Comparison of ENCODE assay signal across 36 cellular contexts in genomic region chr6:49300443-49300842, GRCh38.
"Had no signal": no experiment of that assay in that cellular context is flagged by ENCODE, and none has a peak within 500 bp of the region (broad histone marks: within the 10 kb centered on the region; RNA-seq: fewer than 3 reads in every experiment).

No MANE protein-coding gene starts in this region.

- H3K4me1 Mint-ChIP-seq: activated B cell treated with CpG ODN at 0.5 μM for 24 hours; activated naive CD4-positive, alpha-beta T cell treated with anti-CD3 and anti-CD28 coated beads, Interleukin-2, amount 50 U/mL, for 24 hours; activated naive CD8-positive, alpha-beta T cell treated with anti-CD3 and anti-CD28 coated beads, Interleukin-2, amount 10 ng/mL, durations not matched to agents 7 days and 5 days; brain had no signal

- H2AFZ ChIP-seq: PC-9 had no signal

- H3K27me3 Mint-ChIP-seq: activated B cell treated with CpG ODN at 0.5 μM for 24 hours; activated CD8-positive, alpha-beta T cell treated with anti-CD3 and anti-CD28 coated beads for 36 hours; activated naive CD4-positive, alpha-beta T cell treated with anti-CD3 and anti-CD28 coated beads, Interleukin-2, amount 50 U/mL, for 24 hours; activated naive CD8-positive, alpha-beta T cell treated with anti-CD3 and anti-CD28 coated beads, Interleukin-2, amount 10 ng/mL, durations not matched to agents 7 days and 5 days; activated T-cell treated with anti-CD3 and anti-CD28 coated beads, Interleukin-2, amount 50 U/mL, for 24 hours; brain had no signal

- H3K4me1 ChIP-seq: adrenal gland had no signal

- H3K9me3 Mint-ChIP-seq: activated CD8-positive, alpha-beta T cell treated with anti-CD3 and anti-CD28 coated beads for 36 hours; activated naive CD4-positive, alpha-beta T cell treated with anti-CD3 and anti-CD28 coated beads, Interleukin-2, amount 50 U/mL, for 24 hours; activated naive CD8-positive, alpha-beta T cell treated with anti-CD3 and anti-CD28 coated beads, Interleukin-2, amount 10 ng/mL, durations not matched to agents 7 days and 5 days; activated T-helper 2 cell treated with anti-CD3 and anti-CD28 coated beads, Interferon-gamma antibody, Interleukin-2, Interleukin-4, amounts not matched to agents 10 μg/mL and 5 μg/mL and 100 μg/mL, durations not matched to agents 14 hours and 24 hours and 36 hours; brain had no signal

- H3K4me3 Mint-ChIP-seq: activated B cell treated with CpG ODN at 0.5 μM for 24 hours; activated CD8-positive, alpha-beta T cell treated with anti-CD3 and anti-CD28 coated beads for 36 hours; activated naive CD4-positive, alpha-beta T cell treated with anti-CD3 and anti-CD28 coated beads, Interleukin-2, amount 50 U/mL, for 24 hours; activated naive CD8-positive, alpha-beta T cell treated with anti-CD3 and anti-CD28 coated beads, Interleukin-2, amount 10 ng/mL, durations not matched to agents 7 days and 5 days; activated T-cell treated with anti-CD3 and anti-CD28 coated beads, Interleukin-2, amount 50 U/mL, for 24 hours; brain had no signal

- H3K36me3 ChIP-seq: adrenal gland, MG63 had no signal

- H3K9me3 ChIP-seq: adrenal gland, MG63 had no signal

- H3K27ac Mint-ChIP-seq: activated B cell treated with CpG ODN at 0.5 μM for 24 hours; activated CD8-positive, alpha-beta T cell treated with anti-CD3 and anti-CD28 coated beads for 36 hours; activated naive CD4-positive, alpha-beta T cell treated with anti-CD3 and anti-CD28 coated beads, Interleukin-2, amount 50 U/mL, for 24 hours; activated naive CD8-positive, alpha-beta T cell treated with anti-CD3 and anti-CD28 coated beads, Interleukin-2, amount 10 ng/mL, durations not matched to agents 7 days and 5 days; activated T-cell treated with anti-CD3 and anti-CD28 coated beads, Interleukin-2, amount 50 U/mL, for 24 hours; activated T-helper 2 cell treated with anti-CD3 and anti-CD28 coated beads, Interferon-gamma antibody, Interleukin-2, Interleukin-4, amounts not matched to agents 10 μg/mL and 5 μg/mL and 100 μg/mL, durations not matched to agents 14 hours and 24 hours and 36 hours; brain had no signal

- DNase-seq: activated B cell treated with CpG ODN at 0.5 μM for 24 hours; activated CD4-positive, alpha-beta T cell treated with anti-CD3 and anti-CD28 coated beads for 1 hour; activated CD4-positive, alpha-beta T cell treated with anti-CD3 and anti-CD28 coated beads for 48 hours; activated CD4-positive, alpha-beta T cell treated with anti-CD3 and anti-CD28 coated beads, Interleukin-2, amount 50 U/mL, for 4 hours; activated CD8-positive, alpha-beta T cell treated with anti-CD3 and anti-CD28 coated beads for 36 hours; activated gamma-delta T cell; activated naive CD4-positive, alpha-beta T cell treated with Interleukin-2 at 50 U/mL for 16 hours; activated naive CD8-positive, alpha-beta T cell treated with anti-CD3 and anti-CD28 coated beads, Interleukin-2, amount 10 ng/mL, durations not matched to agents 7 days and 5 days; activated T-cell treated with anti-CD3 and anti-CD28 coated beads, Interleukin-2, amount 50 U/mL, for 24 hours; adrenal gland; cerebellar nuclear complex; MG63; NCI-H1048; NCI-H1105 treated with DMSO at 0.1 percent for 48 hours; NCI-H1436 treated with DMSO at 0.1 percent for 48 hours; NCI-H1694 treated with DMSO at 0.1 percent for 48 hours; NCI-H2029 treated with DMSO at 0.1 percent for 48 hours; NCI-H2107; NCI-H2171; NCI-H510A; NCI-H526; NCI-H748 treated with DMSO at 0.1 percent for 48 hours; NK-92 treated with Interleukin-12 subunit alpha and Interleukin-12 subunit beta, amount 100 ng/mL, for 24 hours; PC-9; SIG-M5; SW 1271; T-helper 1 cell; T-helper 2 cell; T-helper 9 cell had no signal

- H3K4me2 ChIP-seq: PC-9 had no signal

- H3K36me3 Mint-ChIP-seq: activated naive CD4-positive, alpha-beta T cell treated with anti-CD3 and anti-CD28 coated beads, Interleukin-2, amount 50 U/mL, for 24 hours; activated naive CD8-positive, alpha-beta T cell treated with anti-CD3 and anti-CD28 coated beads, Interleukin-2, amount 10 ng/mL, durations not matched to agents 7 days and 5 days; brain had no signal

- FAIRE-seq: bronchial epithelial cell, RCC 7860 had no signal

- H3K27me3 ChIP-seq: adrenal gland, MG63 had no signal

- H3K27ac ChIP-seq: adrenal gland, PC-9, RWPE1, VCaP had no signal

- H3K4me3 ChIP-seq: adrenal gland, MG63, PC-9 had no signal
